Comparison of ENCODE assay signal across 23 cellular contexts in genomic region chr10:80588506-80589020, GRCh38. TPM values are rescaled to one million over a fixed set of nuclear protein-coding genes. Genes with fewer than 3 reads are reported as not detected.
DNase-seq lines count a peak whose midpoint lies in the region; ATAC-seq and TF ChIP-seq lines count a peak whose summit lies in the region.
"Had no signal": no experiment of that assay in that cellular context is flagged by ENCODE, and none has a peak within 500 bp of the region (broad histone marks: within the 10 kb centered on the region; RNA-seq: fewer than 3 reads in every experiment).

No MANE protein-coding gene starts in this region.

- H3K36me3 ChIP-seq in lower lobe of right lung (no peaks in the 10 kb centered on the region), psoas muscle (ENCODE audit: insufficient read depth in 1 of 2, low read depth in 1 of 2) (no peaks in the 10 kb centered on the region), BE2C (no peaks in the 10 kb centered on the region)

- TF ChIP-seq CTCF in lower lobe of right lung (IDR thresholded peaks at IDR 0.05) = no peak
- no peak for TF ChIP-seq CTCF in psoas muscle (IDR thresholded peaks at IDR 0.05)
- TF ChIP-seq CTCF in BE2C (IDR thresholded peaks at IDR 0.05; ENCODE audit: low read depth, low read length) = no peak

- H3K9me3 ChIP-seq in lower lobe of right lung (no peaks in the 10 kb centered on the region), psoas muscle (no peaks in the 10 kb centered on the region), BE2C (no peaks in the 10 kb centered on the region)

- WGBS in psoas muscle, 3 donors = 76 to 80% (median 79%) methylated on average over 10 of the region's 10 CpGs

- DNase-seq in activated CD8-positive, alpha-beta memory T cell treated with anti-CD3 and anti-CD28 coated beads, Interleukin-2, amount 50 U/mL, for 48 hours = peak; percentile 26
- no peak for DNase-seq in activated CD8-positive, alpha-beta memory T cell treated with anti-CD3 and anti-CD28 coated beads for 24 hours
- DNase-seq in M059J (ENCODE audit: low read depth) (peak; percentile 26), lower lobe of right lung (no peak), psoas muscle (no peak), BE2C (no peak), DMS53 (lab: John Stamatoyannopoulos, UW) (no peak)
- no peak for DNase-seq in effector CD4-positive, alpha-beta T cell
- DNase-seq: ACHN, H9, KBM-7, NCI-H1105, NCI-H146, NCI-H2029, NCI-H226, NCI-H510A treated with DMSO at 0.1 percent for 48 hours, NCI-H748 treated with DMSO at 0.1 percent for 48 hours, PC-9, RPMI8226, SHP77 had no signal

- no peak overlapping the region for H3K27ac ChIP-seq in lower lobe of right lung
- H3K27ac ChIP-seq in psoas muscle = no peak overlapping the region
- H3K27ac ChIP-seq: 22Rv1, PC-9 had no signal

- intact Hi-C loops in lower lobe of right lung (cut with DNase I) = no loop called here
- intact Hi-C loops in psoas muscle (cut with DNase I) = no loop called here

- H3K4me1 ChIP-seq in lower lobe of right lung (no peaks in the 10 kb centered on the region), psoas muscle (no peaks in the 10 kb centered on the region), BE2C (no peaks in the 10 kb centered on the region)

- peak; percentile 19 to 23 for ATAC-seq in lower lobe of right lung
- ATAC-seq in psoas muscle = no peak
- ATAC-seq: GM12878 had no signal

- H3K4me3 ChIP-seq in lower lobe of right lung (no peak overlapping the region), psoas muscle (no peak overlapping the region), BE2C (ENCODE audit: low read depth, low read length) (no peak overlapping the region)
- H3K4me3 ChIP-seq: GM12878, PC-9 had no signal

- H3K27me3 ChIP-seq in lower lobe of right lung (ENCODE audit: low read depth) (no peaks in the 10 kb centered on the region), psoas muscle (ENCODE audit: insufficient read depth in 3 of 3, low read length in 2 of 3) (peaks cover 0 to 2% (median 0%) of the 10 kb centered on the region in 3 donors), BE2C (no peaks in the 10 kb centered on the region)

RNA-seq across cellular contexts. Expression of gene SH2D4B, which starts 50.9 kb away (rescaled TPM):
- not detected in 2 replicates for total RNA-seq in M059J (2014; rRNA removed; shearing (Covaris generic))
- total RNA-seq in lower lobe of right lung (1.4 TPM), psoas muscle (not detected)
- under 1 TPM in 1 of 3 donors, not detected in 2; 0.01 TPM for polyA plus RNA-seq in psoas muscle
- not detected for polyA plus RNA-seq in BE2C (2012; ENCODE audit: insufficient read depth, insufficient read length, low read depth)
- polyA plus RNA-seq: CD14-positive monocyte had no signal

Comparison
In these comparisons a context has a peak if more than half of its experiments do, and no peak if none do; other contexts are left out.
1. DNase-seq: peak in activated CD8-positive, alpha-beta memory T cell treated with anti-CD3 and anti-CD28 coated beads, Interleukin-2, amount 50 U/mL, for 48 hours (single experiment) and M059J (single experiment); none in activated CD8-positive, alpha-beta memory T cell treated with anti-CD3 and anti-CD28 coated beads for 24 hours (single experiment), lower lobe of right lung (single experiment), psoas muscle (0 of 2), BE2C (single experiment), effector CD4-positive, alpha-beta T cell (single experiment) and DMS53 (single experiment).
2. ATAC-seq: peak in lower lobe of right lung (2 of 2); none in psoas muscle (0 of 4).